Comparison of ENCODE assay signal across 34 cellular contexts in the genomic region with DNA sequence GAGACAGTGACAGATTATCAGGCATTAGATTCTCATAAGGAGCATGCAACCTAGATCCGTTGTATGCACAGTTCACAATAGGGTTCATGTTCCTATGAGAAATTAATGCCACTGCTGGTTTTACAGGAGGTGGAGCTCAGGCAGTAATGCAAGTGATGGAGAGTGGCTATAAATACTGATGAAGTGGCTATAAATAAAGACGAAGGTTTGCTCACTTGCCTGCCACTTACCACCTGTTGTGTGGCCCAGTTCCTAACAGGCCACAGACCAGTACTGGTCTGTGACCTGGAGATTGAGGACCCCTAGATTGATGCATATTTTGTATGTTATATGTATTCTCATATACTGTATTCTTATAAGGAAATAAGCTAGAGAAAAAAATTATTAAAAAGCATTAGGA.
"Had no signal": no experiment of that assay in that cellular context is flagged by ENCODE, and none has a peak within 500 bp of the region (broad histone marks: within the 10 kb centered on the region; RNA-seq: fewer than 3 reads in every experiment).

No MANE protein-coding gene starts in this region.

- H3K36me3 ChIP-seq: MG63 had no signal

- H3K27me3 ChIP-seq: MG63 had no signal

- DNase-seq: Karpas-422, Kasumi-1, MG63, MM.1S, MV-4-11, NCI-H1048, NCI-H1092, NCI-H1092 treated with DMSO at 0.1 percent for 48 hours, NCI-H1105, NCI-H1105 treated with DMSO at 0.1 percent for 48 hours, NCI-H1417, NCI-H1436, NCI-H1436 treated with DMSO at 0.1 percent for 48 hours, NCI-H146, NCI-H1694, NCI-H1694 treated with DMSO at 0.1 percent for 48 hours, NCI-H187, NCI-H187 treated with DMSO at 0.1 percent for 48 hours, NCI-H1930, NCI-H2029, NCI-H2029 treated with DMSO at 0.1 percent for 48 hours, NCI-H2081, NCI-H2081 treated with DMSO at 0.1 percent for 48 hours, NCI-H2107, NCI-H2171, NCI-H2171 treated with DMSO at 0.1 percent for 48 hours, NCI-H2227 treated with DMSO at 0.1 percent for 48 hours, NCI-H226, NCI-H345, NCI-H446, NCI-H446 treated with DMSO at 0.1 percent for 48 hours, NCI-H510A, NCI-H510A treated with DMSO at 0.1 percent for 48 hours, NCI-H524 had no signal

- H3K4me3 ChIP-seq: MG63 had no signal
